1 cellular context compared by ENCODE assay signal in the genomic region with DNA sequence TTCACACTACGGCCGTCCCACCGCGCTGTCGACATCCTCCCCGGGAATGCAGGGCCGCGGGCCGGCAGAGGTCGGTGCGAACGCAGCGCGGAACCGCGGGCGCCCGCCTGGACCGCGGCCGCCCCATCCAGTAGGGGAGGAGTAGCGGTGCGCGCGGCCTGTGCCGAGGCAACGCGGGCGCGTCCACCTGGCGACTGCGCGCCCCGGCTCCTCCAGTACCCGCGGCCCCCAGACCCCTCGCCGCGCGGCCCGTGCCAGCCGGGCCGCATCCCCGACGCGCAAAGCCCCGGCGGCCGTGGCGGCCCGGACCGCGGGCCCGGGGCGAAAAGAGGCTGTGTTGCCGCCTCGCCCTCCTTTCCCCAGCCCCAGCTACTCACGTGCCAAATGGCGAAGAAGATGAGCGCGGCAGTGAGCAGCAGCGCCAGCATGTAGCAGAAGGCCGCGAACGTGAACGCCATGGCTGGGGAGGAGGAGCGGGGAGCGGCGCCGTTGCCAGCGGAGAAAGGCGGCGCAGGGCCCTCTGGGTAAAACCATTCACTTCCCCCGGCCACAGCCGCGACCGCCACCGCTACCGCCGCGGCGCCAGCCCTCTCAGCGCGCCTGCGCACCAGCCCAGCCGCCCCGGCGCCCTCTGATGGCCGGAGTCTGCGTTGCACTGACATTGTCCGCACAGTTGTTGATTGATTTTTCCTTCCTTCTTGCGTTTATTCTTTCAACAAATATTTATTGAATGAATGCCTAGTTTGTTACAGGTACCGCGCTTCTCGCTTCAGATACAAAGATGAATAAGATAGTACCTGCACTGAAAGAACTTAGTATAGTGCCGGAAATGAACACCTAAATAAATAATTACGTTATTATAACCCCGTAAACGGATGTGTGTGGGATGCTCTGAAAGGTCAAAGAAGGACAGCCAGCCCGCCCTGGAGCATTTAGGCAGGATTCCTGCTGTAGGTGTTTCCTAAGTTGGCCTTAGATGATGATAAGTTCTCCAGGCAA.
TF ChIP-seq lines count a peak whose summit lies in the region.

A gene (minus strand): TSS at position 505 of the 999 bp plus-strand sequence. CDS start 47 bp downstream, at position 458.

TF ChIP-seq in HepG2, 621 proteins besides CTCF, POLR2A, EP300 and RAD21 (continued from another document and continues in another):
- TF ChIP-seq, protein P1, sequence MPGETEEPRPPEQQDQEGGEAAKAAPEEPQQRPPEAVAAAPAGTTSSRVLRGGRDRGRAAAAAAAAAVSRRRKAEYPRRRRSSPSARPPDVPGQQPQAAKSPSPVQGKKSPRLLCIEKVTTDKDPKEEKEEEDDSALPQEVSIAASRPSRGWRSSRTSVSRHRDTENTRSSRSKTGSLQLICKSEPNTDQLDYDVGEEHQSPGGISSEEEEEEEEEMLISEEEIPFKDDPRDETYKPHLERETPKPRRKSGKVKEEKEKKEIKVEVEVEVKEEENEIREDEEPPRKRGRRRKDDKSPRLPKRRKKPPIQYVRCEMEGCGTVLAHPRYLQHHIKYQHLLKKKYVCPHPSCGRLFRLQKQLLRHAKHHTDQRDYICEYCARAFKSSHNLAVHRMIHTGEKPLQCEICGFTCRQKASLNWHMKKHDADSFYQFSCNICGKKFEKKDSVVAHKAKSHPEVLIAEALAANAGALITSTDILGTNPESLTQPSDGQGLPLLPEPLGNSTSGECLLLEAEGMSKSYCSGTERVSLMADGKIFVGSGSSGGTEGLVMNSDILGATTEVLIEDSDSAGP (CRISPR knock-in tag; IDR thresholded peaks at IDR 0.05; ENCODE audit: borderline replicate concordance), result no peak; the same call in none of the 2 replicates
- TF ChIP-seq CENPT (CRISPR knock-in tag; IDR thresholded peaks at IDR 0.05; ENCODE audit: low read depth), result 0 out of 2 replicates have a peak, but pooled peaks have one; percentile 70
- no peak for TF ChIP-seq ATRX (CRISPR knock-in tag; IDR thresholded peaks at IDR 0.05; ENCODE audit: borderline replicate concordance)
- no peak for TF ChIP-seq ZBTB1 (CRISPR knock-in tag; IDR thresholded peaks at IDR 0.05; ENCODE audit: borderline replicate concordance)
- TF ChIP-seq, protein P2, sequence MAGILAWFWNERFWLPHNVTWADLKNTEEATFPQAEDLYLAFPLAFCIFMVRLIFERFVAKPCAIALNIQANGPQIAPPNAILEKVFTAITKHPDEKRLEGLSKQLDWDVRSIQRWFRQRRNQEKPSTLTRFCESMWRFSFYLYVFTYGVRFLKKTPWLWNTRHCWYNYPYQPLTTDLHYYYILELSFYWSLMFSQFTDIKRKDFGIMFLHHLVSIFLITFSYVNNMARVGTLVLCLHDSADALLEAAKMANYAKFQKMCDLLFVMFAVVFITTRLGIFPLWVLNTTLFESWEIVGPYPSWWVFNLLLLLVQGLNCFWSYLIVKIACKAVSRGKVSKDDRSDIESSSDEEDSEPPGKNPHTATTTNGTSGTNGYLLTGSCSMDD (CRISPR knock-in tag; IDR thresholded peaks at IDR 0.05), result no peak
- TF ChIP-seq SP2 (CRISPR knock-in tag; IDR thresholded peaks at IDR 0.05), result no peak; the same call in 1 of the 2 replicates
- no peak; the same call in 1 of the 2 replicates for TF ChIP-seq ZNF766 (CRISPR knock-in tag; IDR thresholded peaks at IDR 0.05; ENCODE audit: borderline replicate concordance)
- TF ChIP-seq, protein P3, sequence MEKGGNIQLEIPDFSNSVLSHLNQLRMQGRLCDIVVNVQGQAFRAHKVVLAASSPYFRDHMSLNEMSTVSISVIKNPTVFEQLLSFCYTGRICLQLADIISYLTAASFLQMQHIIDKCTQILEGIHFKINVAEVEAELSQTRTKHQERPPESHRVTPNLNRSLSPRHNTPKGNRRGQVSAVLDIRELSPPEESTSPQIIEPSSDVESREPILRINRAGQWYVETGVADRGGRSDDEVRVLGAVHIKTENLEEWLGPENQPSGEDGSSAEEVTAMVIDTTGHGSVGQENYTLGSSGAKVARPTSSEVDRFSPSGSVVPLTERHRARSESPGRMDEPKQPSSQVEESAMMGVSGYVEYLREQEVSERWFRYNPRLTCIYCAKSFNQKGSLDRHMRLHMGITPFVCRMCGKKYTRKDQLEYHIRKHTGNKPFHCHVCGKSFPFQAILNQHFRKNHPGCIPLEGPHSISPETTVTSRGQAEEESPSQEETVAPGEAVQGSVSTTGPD (CRISPR knock-in tag; IDR thresholded peaks at IDR 0.05), result no peak
- no peak for TF ChIP-seq MTA3 (CRISPR knock-in tag; IDR thresholded peaks at IDR 0.05)
- TF ChIP-seq RFX3 (CRISPR knock-in tag; IDR thresholded peaks at IDR 0.05), result no peak
- TF ChIP-seq ZFP36 (IDR thresholded peaks at IDR 0.05; ENCODE audit: borderline replicate concordance, low read depth, low read length, partially characterized antibody), result no peak
- no peak; the same call in 1 of the 2 replicates for TF ChIP-seq ZNF367 (CRISPR knock-in tag; IDR thresholded peaks at IDR 0.05; ENCODE audit: borderline replicate concordance)
- peak; percentile 68 for TF ChIP-seq PHF20 (CRISPR knock-in tag; IDR thresholded peaks at IDR 0.05)
- TF ChIP-seq CBX1 (IDR thresholded peaks at IDR 0.05; ENCODE audit: low read depth), result no peak
- TF ChIP-seq MED8 (CRISPR knock-in tag; IDR thresholded peaks at IDR 0.05; ENCODE audit: insufficient replicate concordance), result peak; percentile 63
- TF ChIP-seq ZNF446 (CRISPR knock-in tag; IDR thresholded peaks at IDR 0.05), result peak; percentile 43; the same call in 1 of the 2 replicates
- TF ChIP-seq CENPX (CRISPR knock-in tag; IDR thresholded peaks at IDR 0.05), result no peak
- no peak for TF ChIP-seq ZNF781 (CRISPR knock-in tag; IDR thresholded peaks at IDR 0.05; ENCODE audit: borderline replicate concordance, not compliant biosample characterization)
- 0 out of 2 replicates have a peak, but pooled peaks have one; percentile 64 for TF ChIP-seq ZNF746 (CRISPR knock-in tag; IDR thresholded peaks at IDR 0.05)
- no peak for TF ChIP-seq DPF2 (CRISPR knock-in tag; IDR thresholded peaks at IDR 0.05; ENCODE audit: borderline replicate concordance, low read depth)
- peak; percentile 47; the same call in 1 of the 2 replicates for TF ChIP-seq ZNF761 (CRISPR knock-in tag; conservative IDR thresholded peaks at IDR 0.05)
- no peak for TF ChIP-seq ELF1 (CRISPR knock-in tag; IDR thresholded peaks at IDR 0.05)
- TF ChIP-seq ZNF10 (CRISPR knock-in tag; IDR thresholded peaks at IDR 0.05; ENCODE audit: borderline replicate concordance, low read depth), result no peak
- TF ChIP-seq ZNF337 (CRISPR knock-in tag; IDR thresholded peaks at IDR 0.05; ENCODE audit: borderline replicate concordance, low read depth), result no peak; the same call in 1 of the 2 replicates
- TF ChIP-seq SRSF9 (IDR thresholded peaks at IDR 0.05; ENCODE audit: borderline replicate concordance, insufficient read depth, low read depth, low read length, poor library complexity, severe bottlenecking), result no peak
- TF ChIP-seq, protein P4, sequence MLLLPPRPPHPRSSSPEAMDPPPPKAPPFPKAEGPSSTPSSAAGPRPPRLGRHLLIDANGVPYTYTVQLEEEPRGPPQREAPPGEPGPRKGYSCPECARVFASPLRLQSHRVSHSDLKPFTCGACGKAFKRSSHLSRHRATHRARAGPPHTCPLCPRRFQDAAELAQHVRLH (CRISPR knock-in tag; IDR thresholded peaks at IDR 0.05; ENCODE audit: borderline replicate concordance, low read depth), result no peak
- TF ChIP-seq ZNF788 (CRISPR knock-in tag; IDR thresholded peaks at IDR 0.05; ENCODE audit: borderline replicate concordance), result peak; percentile 62; the same call in 1 of the 2 replicates
- TF ChIP-seq, protein P5, sequence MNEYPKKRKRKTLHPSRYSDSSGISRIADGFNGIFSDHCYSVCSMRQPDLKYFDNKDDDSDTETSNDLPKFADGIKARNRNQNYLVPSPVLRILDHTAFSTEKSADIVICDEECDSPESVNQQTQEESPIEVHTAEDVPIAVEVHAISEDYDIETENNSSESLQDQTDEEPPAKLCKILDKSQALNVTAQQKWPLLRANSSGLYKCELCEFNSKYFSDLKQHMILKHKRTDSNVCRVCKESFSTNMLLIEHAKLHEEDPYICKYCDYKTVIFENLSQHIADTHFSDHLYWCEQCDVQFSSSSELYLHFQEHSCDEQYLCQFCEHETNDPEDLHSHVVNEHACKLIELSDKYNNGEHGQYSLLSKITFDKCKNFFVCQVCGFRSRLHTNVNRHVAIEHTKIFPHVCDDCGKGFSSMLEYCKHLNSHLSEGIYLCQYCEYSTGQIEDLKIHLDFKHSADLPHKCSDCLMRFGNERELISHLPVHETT (CRISPR knock-in tag; conservative IDR thresholded peaks at IDR 0.05), result peak; percentile 45; the same call in 1 of the 2 replicates
- no peak for TF ChIP-seq DNMT3B (CRISPR knock-in tag; conservative IDR thresholded peaks at IDR 0.05)
- no peak for TF ChIP-seq MYNN (CRISPR knock-in tag; IDR thresholded peaks at IDR 0.05; ENCODE audit: low read depth)
- TF ChIP-seq, protein P6, sequence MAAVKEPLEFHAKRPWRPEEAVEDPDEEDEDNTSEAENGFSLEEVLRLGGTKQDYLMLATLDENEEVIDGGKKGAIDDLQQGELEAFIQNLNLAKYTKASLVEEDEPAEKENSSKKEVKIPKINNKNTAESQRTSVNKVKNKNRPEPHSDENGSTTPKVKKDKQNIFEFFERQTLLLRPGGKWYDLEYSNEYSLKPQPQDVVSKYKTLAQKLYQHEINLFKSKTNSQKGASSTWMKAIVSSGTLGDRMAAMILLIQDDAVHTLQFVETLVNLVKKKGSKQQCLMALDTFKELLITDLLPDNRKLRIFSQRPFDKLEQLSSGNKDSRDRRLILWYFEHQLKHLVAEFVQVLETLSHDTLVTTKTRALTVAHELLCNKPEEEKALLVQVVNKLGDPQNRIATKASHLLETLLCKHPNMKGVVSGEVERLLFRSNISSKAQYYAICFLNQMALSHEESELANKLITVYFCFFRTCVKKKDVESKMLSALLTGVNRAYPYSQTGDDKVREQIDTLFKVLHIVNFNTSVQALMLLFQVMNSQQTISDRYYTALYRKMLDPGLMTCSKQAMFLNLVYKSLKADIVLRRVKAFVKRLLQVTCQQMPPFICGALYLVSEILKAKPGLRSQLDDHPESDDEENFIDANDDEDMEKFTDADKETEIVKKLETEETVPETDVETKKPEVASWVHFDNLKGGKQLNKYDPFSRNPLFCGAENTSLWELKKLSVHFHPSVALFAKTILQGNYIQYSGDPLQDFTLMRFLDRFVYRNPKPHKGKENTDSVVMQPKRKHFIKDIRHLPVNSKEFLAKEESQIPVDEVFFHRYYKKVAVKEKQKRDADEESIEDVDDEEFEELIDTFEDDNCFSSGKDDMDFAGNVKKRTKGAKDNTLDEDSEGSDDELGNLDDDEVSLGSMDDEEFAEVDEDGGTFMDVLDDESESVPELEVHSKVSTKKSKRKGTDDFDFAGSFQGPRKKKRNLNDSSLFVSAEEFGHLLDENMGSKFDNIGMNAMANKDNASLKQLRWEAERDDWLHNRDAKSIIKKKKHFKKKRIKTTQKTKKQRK (IDR thresholded peaks at IDR 0.05; ENCODE audit: low read length), result no peak
- peak; percentile 83 for TF ChIP-seq HNRNPLL (IDR thresholded peaks at IDR 0.05; ENCODE audit: low read depth, low read length, poor library complexity, severe bottlenecking)
- no peak for TF ChIP-seq MTF1 (CRISPR knock-in tag; IDR thresholded peaks at IDR 0.05)
- TF ChIP-seq GTF3A (CRISPR knock-in tag; conservative IDR thresholded peaks at IDR 0.05), result no peak
- TF ChIP-seq, protein P7, sequence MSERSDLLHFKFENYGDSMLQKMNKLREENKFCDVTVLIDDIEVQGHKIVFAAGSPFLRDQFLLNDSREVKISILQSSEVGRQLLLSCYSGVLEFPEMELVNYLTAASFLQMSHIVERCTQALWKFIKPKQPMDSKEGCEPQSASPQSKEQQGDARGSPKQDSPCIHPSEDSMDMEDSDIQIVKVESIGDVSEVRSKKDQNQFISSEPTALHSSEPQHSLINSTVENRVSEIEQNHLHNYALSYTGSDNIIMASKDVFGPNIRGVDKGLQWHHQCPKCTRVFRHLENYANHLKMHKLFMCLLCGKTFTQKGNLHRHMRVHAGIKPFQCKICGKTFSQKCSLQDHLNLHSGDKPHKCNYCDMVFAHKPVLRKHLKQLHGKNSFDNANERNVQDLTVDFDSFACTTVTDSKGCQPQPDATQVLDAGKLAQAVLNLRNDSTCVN (CRISPR knock-in tag; IDR thresholded peaks at IDR 0.05; ENCODE audit: borderline replicate concordance), result no peak
- no peak for TF ChIP-seq NFE2L1 (CRISPR knock-in tag; IDR thresholded peaks at IDR 0.05; ENCODE audit: borderline replicate concordance)
- no peak for TF ChIP-seq NFIB (CRISPR knock-in tag; IDR thresholded peaks at IDR 0.05; ENCODE audit: borderline replicate concordance)
- TF ChIP-seq SALL2 (CRISPR knock-in tag; IDR thresholded peaks at IDR 0.05), result 0 out of 2 replicates have a peak, but pooled peaks have one; percentile 62
- TF ChIP-seq, protein P8, sequence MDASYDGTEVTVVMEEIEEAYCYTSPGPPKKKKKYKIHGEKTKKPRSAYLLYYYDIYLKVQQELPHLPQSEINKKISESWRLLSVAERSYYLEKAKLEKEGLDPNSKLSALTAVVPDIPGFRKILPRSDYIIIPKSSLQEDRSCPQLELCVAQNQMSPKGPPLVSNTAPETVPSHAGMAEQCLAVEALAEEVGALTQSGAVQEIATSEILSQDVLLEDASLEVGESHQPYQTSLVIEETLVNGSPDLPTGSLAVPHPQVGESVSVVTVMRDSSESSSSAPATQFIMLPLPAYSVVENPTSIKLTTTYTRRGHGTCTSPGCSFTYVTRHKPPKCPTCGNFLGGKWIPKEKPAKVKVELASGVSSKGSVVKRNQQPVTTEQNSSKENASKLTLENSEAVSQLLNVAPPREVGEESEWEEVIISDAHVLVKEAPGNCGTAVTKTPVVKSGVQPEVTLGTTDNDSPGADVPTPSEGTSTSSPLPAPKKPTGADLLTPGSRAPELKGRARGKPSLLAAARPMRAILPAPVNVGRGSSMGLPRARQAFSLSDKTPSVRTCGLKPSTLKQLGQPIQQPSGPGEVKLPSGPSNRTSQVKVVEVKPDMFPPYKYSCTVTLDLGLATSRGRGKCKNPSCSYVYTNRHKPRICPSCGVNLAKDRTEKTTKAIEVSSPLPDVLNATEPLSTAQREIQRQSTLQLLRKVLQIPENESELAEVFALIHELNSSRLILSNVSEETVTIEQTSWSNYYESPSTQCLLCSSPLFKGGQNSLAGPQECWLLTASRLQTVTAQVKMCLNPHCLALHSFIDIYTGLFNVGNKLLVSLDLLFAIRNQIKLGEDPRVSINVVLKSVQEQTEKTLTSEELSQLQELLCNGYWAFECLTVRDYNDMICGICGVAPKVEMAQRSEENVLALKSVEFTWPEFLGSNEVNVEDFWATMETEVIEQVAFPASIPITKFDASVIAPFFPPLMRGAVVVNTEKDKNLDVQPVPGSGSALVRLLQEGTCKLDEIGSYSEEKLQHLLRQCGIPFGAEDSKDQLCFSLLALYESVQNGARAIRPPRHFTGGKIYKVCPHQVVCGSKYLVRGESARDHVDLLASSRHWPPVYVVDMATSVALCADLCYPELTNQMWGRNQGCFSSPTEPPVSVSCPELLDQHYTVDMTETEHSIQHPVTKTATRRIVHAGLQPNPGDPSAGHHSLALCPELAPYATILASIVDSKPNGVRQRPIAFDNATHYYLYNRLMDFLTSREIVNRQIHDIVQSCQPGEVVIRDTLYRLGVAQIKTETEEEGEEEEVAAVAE (CRISPR knock-in tag; IDR thresholded peaks at IDR 0.05; ENCODE audit: borderline replicate concordance), result no peak
- TF ChIP-seq, protein P9, sequence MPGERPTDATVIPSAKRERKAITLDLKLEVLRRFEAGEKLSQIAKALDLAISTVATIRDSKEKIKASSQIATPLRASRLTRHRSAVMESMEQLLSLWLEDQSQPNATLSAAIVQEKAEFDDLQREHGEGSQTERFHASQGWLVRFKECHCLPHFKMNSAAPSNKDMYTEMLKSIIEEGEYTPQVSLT (CRISPR knock-in tag; IDR thresholded peaks at IDR 0.05; ENCODE audit: borderline replicate concordance, low read depth), result peak; percentile 69; the same call in 1 of the 2 replicates
- TF ChIP-seq PHF21A (CRISPR knock-in tag; IDR thresholded peaks at IDR 0.05), result peak; percentile 33; the same call in 1 of the 2 replicates
- TF ChIP-seq ETV6 (CRISPR knock-in tag; conservative IDR thresholded peaks at IDR 0.05), result no peak
- no peak for TF ChIP-seq FOXK2 (IDR thresholded peaks at IDR 0.05)
